Comparison of ENCODE assay signal across 14 cellular contexts in genomic region chr7:45446195-45446944, GRCh38.
A peak's percentile ranks its signal among the peaks of the same experiment; 100 is the strongest.
DNase-seq lines count a peak whose midpoint lies in the region; ATAC-seq, FAIRE-seq and TF ChIP-seq lines count a peak whose summit lies in the region.
"Had no signal": no experiment of that assay in that cellular context is flagged by ENCODE, and none has a peak within 500 bp of the region (broad histone marks: within the 10 kb centered on the region; RNA-seq: fewer than 3 reads in every experiment).

No MANE protein-coding gene starts in this region.

- H3K4me1 ChIP-seq in RWPE2 (ENCODE audit: insufficient read depth, poor library complexity, severe bottlenecking) (peaks cover 10% of the 10 kb centered on the region), neural progenitor cell (no peaks in the 10 kb centered on the region), psoas muscle (no peaks in the 10 kb centered on the region)
- H3K4me1 ChIP-seq: transverse colon had no signal

- no peaks in the 10 kb centered on the region for H4K20me1 ChIP-seq in neural progenitor cell (ENCODE audit: low read depth)

- no peaks in the 10 kb centered on the region for H3K79me2 ChIP-seq in neural progenitor cell (ENCODE audit: low read depth)

- no peak overlapping the region for H3K9ac ChIP-seq in neural progenitor cell

- H3K4me3 ChIP-seq in GM06990 (replicated peaks; ENCODE audit: low read depth, low read length), result no peak overlapping the region
- H3K4me3 ChIP-seq in RWPE2 (ENCODE audit: severe bottlenecking), result no peak overlapping the region
- H3K4me3 ChIP-seq in neural progenitor cell, result no peak overlapping the region
- no peak overlapping the region for H3K4me3 ChIP-seq in psoas muscle
- H3K4me3 ChIP-seq: transverse colon had no signal

- H3K36me3 ChIP-seq in GM06990 (ENCODE audit: control insufficient read depth, insufficient read depth, low read length) (no peaks in the 10 kb centered on the region), RWPE2 (ENCODE audit: low read depth) (no peaks in the 10 kb centered on the region), neural progenitor cell (no peaks in the 10 kb centered on the region), psoas muscle (ENCODE audit: insufficient read depth in 1 of 2, low read depth in 1 of 2) (no peaks in the 10 kb centered on the region)
- H3K36me3 ChIP-seq: transverse colon had no signal

- H3K9me3 ChIP-seq in RWPE2 (ENCODE audit: severe bottlenecking) (no peaks in the 10 kb centered on the region), neural progenitor cell (ENCODE audit: low read depth) (no peaks in the 10 kb centered on the region), psoas muscle (no peaks in the 10 kb centered on the region)
- H3K9me3 ChIP-seq: transverse colon had no signal

- TF ChIP-seq CTCF in GM06990 (IDR thresholded peaks at IDR 0.05; ENCODE audit: insufficient read depth, low read length, poor library complexity, severe bottlenecking) (no peak), GM20000 (IDR thresholded peaks at IDR 0.05; ENCODE audit: extremely low read depth, missing control alignments) (no peak), RWPE2 (IDR thresholded peaks at IDR 0.05; ENCODE audit: poor library complexity, severe bottlenecking) (no peak), neural progenitor cell (IDR thresholded peaks at IDR 0.05) (no peak), psoas muscle (IDR thresholded peaks at IDR 0.05) (no peak)

- H3K27me3 ChIP-seq in GM06990 (replicated peaks; ENCODE audit: control insufficient read depth, insufficient read depth, low read length) (no peaks in the 10 kb centered on the region), RWPE2 (ENCODE audit: insufficient read depth, poor library complexity, severe bottlenecking) (no peaks in the 10 kb centered on the region), neural progenitor cell (no peaks in the 10 kb centered on the region), psoas muscle (ENCODE audit: insufficient read depth in 3 of 3, low read length in 2 of 3) (no peaks in the 10 kb centered on the region)
- H3K27me3 ChIP-seq: transverse colon had no signal

- no peaks in the 10 kb centered on the region for H3K27me3 Mint-ChIP-seq in neural progenitor cell (ENCODE audit: insufficient read depth, low read depth)

- DNase-seq in GM06990 (ENCODE audit: extremely low read depth, insufficient read length) (peak; percentile 15), GM20000 (ENCODE audit: low spot score) (peak; percentile 9), RWPE2 (ENCODE audit: low spot score) (no peak), neural progenitor cell (ENCODE audit: low spot score) (no peak), cerebellum (ENCODE audit: low spot score) (no peak), H54 (ENCODE audit: insufficient read length, low spot score) (no peak), psoas muscle (no peak)
- DNase-seq: activated T-cell treated with anti-CD3 and anti-CD28 coated beads, Interleukin-2, amount 50 U/mL, for 1 hour; NCI-H2171 treated with DMSO at 0.1 percent for 48 hours; right cardiac atrium; transverse colon had no signal

- no peaks in the 10 kb centered on the region for H3F3A ChIP-seq in neural progenitor cell (ENCODE audit: low read depth)

- intact Hi-C loops in psoas muscle (cut with DNase I), result no loop called here

- ATAC-seq in HG03064 (IDR thresholded peaks at IDR 0.05; ENCODE audit: low read depth, unreplicated experiment) (peak; percentile 84), RWPE2 (ENCODE audit: low read depth) (peak; percentile 84), psoas muscle (no peak)
- ATAC-seq: right cardiac atrium, Right ventricle myocardium inferior had no signal

- 78 to 86% (median 78%) methylated on average over 2 of the region's 2 CpGs for WGBS in psoas muscle, 3 donors

- H3K27ac Mint-ChIP-seq in neural progenitor cell, result no peak overlapping the region

- H3K27ac ChIP-seq in RWPE2 (ENCODE audit: poor library complexity, severe bottlenecking), result peak overlapping the region; percentile 12
- no peak overlapping the region for H3K27ac ChIP-seq in neural progenitor cell
- no peak overlapping the region for H3K27ac ChIP-seq in psoas muscle
- H3K27ac ChIP-seq: transverse colon, VCaP had no signal

- TF ChIP-seq POLR2A in H54 (IDR thresholded peaks at IDR 0.05; ENCODE audit: low read depth, low read length), result no peak

- H3K4me3 Mint-ChIP-seq in neural progenitor cell, result no peak overlapping the region

- no peaks in the 10 kb centered on the region for H3K9me3 Mint-ChIP-seq in neural progenitor cell

- no peaks in the 10 kb centered on the region for H3K36me3 Mint-ChIP-seq in neural progenitor cell

- no peak for FAIRE-seq in H54 (lab: Jason Lieb, UNC)

- H3K4me2 ChIP-seq in neural progenitor cell, result no peak overlapping the region

- H3K4me1 Mint-ChIP-seq in neural progenitor cell, result no peaks in the 10 kb centered on the region

- no peak overlapping the region for H2AFZ ChIP-seq in neural progenitor cell (replicated peaks)

Comparison
In these comparisons a context has a peak if more than half of its experiments do, and no peak if none do; other contexts are left out.
1. DNase-seq: peak in GM06990 (single experiment) and GM20000 (single experiment); none in RWPE2 (single experiment), neural progenitor cell (single experiment), cerebellum (single experiment), H54 (single experiment) and psoas muscle (0 of 2).
2. ATAC-seq: peak in HG03064 (single experiment) and RWPE2 (single experiment); none in psoas muscle (0 of 4).